ENCODE assay signal across 26 cellular contexts in genomic region chrX:54048413-54048812, GRCh38.
"Had no signal": no experiment of that assay in that cellular context is flagged by ENCODE, and none has a peak within 500 bp of the region (broad histone marks: within the 10 kb centered on the region; RNA-seq: fewer than 3 reads in every experiment).

No MANE protein-coding gene starts in this region.

- H3K4me3 Mint-ChIP-seq: activated naive CD4-positive, alpha-beta T cell treated with anti-CD3 and anti-CD28 coated beads for 36 hours; activated naive CD8-positive, alpha-beta T cell treated with anti-CD3 and anti-CD28 coated beads, Interleukin-2, amount 10 ng/mL, durations not matched to agents 7 days and 5 days; activated T-cell treated with anti-CD3 and anti-CD28 coated beads, Interleukin-2, amount 50 U/mL, for 4 hours; central memory CD8-positive, alpha-beta T cell; naive thymus-derived CD8-positive, alpha-beta T cell; stimulated activated naive CD8-positive, alpha-beta T cell treated with anti-CD3 and anti-CD28 coated beads, Interleukin-15, amount 100 ng/mL, for 72 hours; T-helper 2 cell treated with Interferon-gamma antibody and Interleukin-4, amounts not matched to agents 5 μg/mL and 100 μg/mL, for 36 hours had no signal

- H3K4me1 ChIP-seq: breast epithelium, foreskin keratinocyte, left lung, parathyroid adenoma, suprapubic skin had no signal

- H3K27ac ChIP-seq: breast epithelium, foreskin keratinocyte, left lung, parathyroid adenoma, suprapubic skin, tibial nerve, VCaP had no signal

- H3K9me3 Mint-ChIP-seq: activated naive CD4-positive, alpha-beta T cell treated with anti-CD3 and anti-CD28 coated beads for 36 hours; activated naive CD8-positive, alpha-beta T cell treated with anti-CD3 and anti-CD28 coated beads, Interleukin-2, amount 10 ng/mL, durations not matched to agents 7 days and 5 days; activated T-cell treated with anti-CD3 and anti-CD28 coated beads, Interleukin-2, amount 50 U/mL, for 4 hours; central memory CD8-positive, alpha-beta T cell; naive thymus-derived CD8-positive, alpha-beta T cell; stimulated activated naive CD8-positive, alpha-beta T cell treated with anti-CD3 and anti-CD28 coated beads, Interleukin-15, amount 100 ng/mL, for 72 hours; T-helper 2 cell treated with Interferon-gamma antibody and Interleukin-4, amounts not matched to agents 5 μg/mL and 100 μg/mL, for 36 hours had no signal

- H3K79me2 ChIP-seq: parathyroid adenoma had no signal

- H3K9ac ChIP-seq: parathyroid adenoma had no signal

- H3K36me3 Mint-ChIP-seq: activated naive CD8-positive, alpha-beta T cell treated with anti-CD3 and anti-CD28 coated beads, Interleukin-2, amount 10 ng/mL, durations not matched to agents 7 days and 5 days had no signal

- FAIRE-seq: colon, keratinocyte had no signal

- H3K36me3 ChIP-seq: breast epithelium, left lung, suprapubic skin had no signal

- H3K9me3 ChIP-seq: breast epithelium, left lung, suprapubic skin, tibial nerve had no signal

- H3K27ac Mint-ChIP-seq: activated naive CD4-positive, alpha-beta T cell treated with anti-CD3 and anti-CD28 coated beads for 36 hours; activated naive CD8-positive, alpha-beta T cell treated with anti-CD3 and anti-CD28 coated beads, Interleukin-2, amount 10 ng/mL, durations not matched to agents 7 days and 5 days; naive thymus-derived CD8-positive, alpha-beta T cell; stimulated activated naive CD8-positive, alpha-beta T cell treated with anti-CD3 and anti-CD28 coated beads, Interleukin-15, amount 100 ng/mL, for 72 hours; T-helper 2 cell treated with Interferon-gamma antibody and Interleukin-4, amounts not matched to agents 5 μg/mL and 100 μg/mL, for 36 hours had no signal

- ATAC-seq: activated CD4-positive, CD25-positive, alpha-beta regulatory T cell treated with anti-CD3 and anti-CD28 coated beads, Interleukin-2, amount 50 U/mL, for 24 hours; activated T-cell treated with anti-CD3 and anti-CD28 coated beads, Interleukin-2, amount 50 U/mL, for 4 hours; foreskin keratinocyte; left lung; naive thymus-derived CD8-positive, alpha-beta T cell; right cardiac atrium; stimulated activated naive CD8-positive, alpha-beta T cell treated with anti-CD3 and anti-CD28 coated beads, Interleukin-15, amount 100 ng/mL, for 72 hours had no signal

- H2AFZ ChIP-seq: parathyroid adenoma had no signal

- DNase-seq: activated CD4-positive, alpha-beta T cell treated with anti-CD3 and anti-CD28 coated beads, Interleukin-2, amount 50 U/mL, for 1 hour; activated CD8-positive, alpha-beta memory T cell treated with anti-CD3 and anti-CD28 coated beads for 24 hours; activated CD8-positive, alpha-beta memory T cell treated with anti-CD3 and anti-CD28 coated beads, Interleukin-2, amount 50 U/mL, for 4 hours; activated naive CD4-positive, alpha-beta T cell treated with anti-CD3 and anti-CD28 coated beads for 36 hours; activated naive CD8-positive, alpha-beta T cell treated with anti-CD3 and anti-CD28 coated beads, Interleukin-2, amount 10 ng/mL, durations not matched to agents 7 days and 5 days; activated T-cell treated with anti-CD3 and anti-CD28 coated beads, Interleukin-2, amount 50 U/mL, for 4 hours; amniotic stem cell; effector memory CD4-positive, alpha-beta T cell; foreskin keratinocyte; left lung; naive thymus-derived CD8-positive, alpha-beta T cell; nucleus accumbens; right cardiac atrium; stimulated activated CD4-positive, alpha-beta T cell treated with anti-CD3 and anti-CD28 coated beads, Interleukin-1b, Interleukin-23, amount 100 ng/mL, for 48 hours; stimulated activated naive CD8-positive, alpha-beta T cell treated with anti-CD3 and anti-CD28 coated beads, Interleukin-15, amount 100 ng/mL, for 72 hours had no signal

- H3K27me3 ChIP-seq: foreskin keratinocyte, left lung, suprapubic skin, tibial nerve had no signal

- H3K27me3 Mint-ChIP-seq: activated naive CD8-positive, alpha-beta T cell treated with anti-CD3 and anti-CD28 coated beads, Interleukin-2, amount 10 ng/mL, durations not matched to agents 7 days and 5 days; central memory CD8-positive, alpha-beta T cell; naive thymus-derived CD8-positive, alpha-beta T cell; stimulated activated naive CD8-positive, alpha-beta T cell treated with anti-CD3 and anti-CD28 coated beads, Interleukin-15, amount 100 ng/mL, for 72 hours had no signal

- H3K4me3 ChIP-seq: breast epithelium, left lung, lung, suprapubic skin, tibial nerve had no signal
